Comparison of ENCODE assay signal across 12 cellular contexts in the genomic region with DNA sequence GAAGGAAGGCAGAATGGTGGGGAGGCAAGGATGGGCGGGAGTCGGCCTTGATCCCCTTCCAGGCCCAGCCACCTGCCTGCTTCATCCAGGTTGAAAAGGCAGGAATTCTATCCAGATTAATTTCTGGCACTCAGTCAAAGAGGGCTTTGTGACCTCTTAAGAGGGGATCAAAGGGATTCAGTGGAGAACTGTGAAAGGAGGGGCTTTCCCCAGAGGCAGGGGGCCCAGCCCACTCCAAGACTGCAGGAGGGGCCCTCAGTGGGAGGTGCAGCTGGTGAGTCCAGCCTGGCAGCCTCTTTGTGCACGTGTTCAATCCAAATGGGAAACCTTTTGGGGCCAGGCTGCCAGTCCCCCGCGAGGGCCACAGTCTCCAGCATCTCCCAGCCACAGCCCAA.
DNase-seq lines count a peak whose midpoint lies in the region; ATAC-seq and TF ChIP-seq lines count a peak whose summit lies in the region.
"Had no signal": no experiment of that assay in that cellular context is flagged by ENCODE, and none has a peak within 500 bp of the region (broad histone marks: within the 10 kb centered on the region; RNA-seq: fewer than 3 reads in every experiment).

No MANE protein-coding gene starts in this region.

- TF ChIP-seq CTCF in cardiac muscle cell (IDR thresholded peaks at IDR 0.05; ENCODE audit: low read depth, low read length) (no peak), right atrium auricular region (IDR thresholded peaks at IDR 0.05) (no peak), OCI-LY1 (IDR thresholded peaks at IDR 0.05; ENCODE audit: low read length) (no peak), esophagus squamous epithelium (IDR thresholded peaks at IDR 0.05) (no peak)

- TF ChIP-seq POLR2A in esophagus squamous epithelium (IDR thresholded peaks at IDR 0.05) = no peak

- H3K79me2 ChIP-seq in OCI-LY1 (ENCODE audit: insufficient read depth, low read length) = no peaks in the 10 kb centered on the region

- no peak overlapping the region for H3K9ac ChIP-seq in OCI-LY1 (ENCODE audit: low read length)

- 17 to 92% methylated on average over 1 to 2 of the region's 5 CpGs for WGBS in esophagus squamous epithelium, 2 donors

- H3K27me3 ChIP-seq in cardiac muscle cell = no peaks in the 10 kb centered on the region
- H3K27me3 ChIP-seq in right atrium auricular region = no peaks in the 10 kb centered on the region
- H3K27me3 ChIP-seq in OCI-LY1 (ENCODE audit: insufficient read depth, low read length) = no peaks in the 10 kb centered on the region
- H3K27me3 ChIP-seq in esophagus squamous epithelium = no peaks in the 10 kb centered on the region
- H3K27me3 ChIP-seq: BE2C, breast epithelium, esophagus muscularis mucosa had no signal

- no peak overlapping the region for H2AFZ ChIP-seq in OCI-LY1 (ENCODE audit: low read length)

- peaks cover 46% of the 10 kb centered on the region for H3K4me1 ChIP-seq in cardiac muscle cell (ENCODE audit: low read depth)
- H3K4me1 ChIP-seq in right atrium auricular region = peaks cover 0 to 6% of the 10 kb centered on the region in 2 donors
- no peaks in the 10 kb centered on the region for H3K4me1 ChIP-seq in OCI-LY1 (ENCODE audit: insufficient read depth, low read length, severe bottlenecking)
- peaks cover 29 to 68% (median 44%) of the 10 kb centered on the region in 3 donors for H3K4me1 ChIP-seq in esophagus squamous epithelium

- no peaks in the 10 kb centered on the region for H4K20me1 ChIP-seq in OCI-LY1 (ENCODE audit: insufficient read depth, low read length)

- H3K36me3 ChIP-seq in cardiac muscle cell (no peaks in the 10 kb centered on the region), right atrium auricular region (no peaks in the 10 kb centered on the region), OCI-LY1 (ENCODE audit: insufficient read depth, low read length) (peaks cover 7% of the 10 kb centered on the region; the same call in 1 of the 2 replicates), esophagus squamous epithelium (peaks cover 0 to 17% (median 0%) of the 10 kb centered on the region in 3 donors)
- H3K36me3 ChIP-seq: BE2C, breast epithelium, esophagus muscularis mucosa had no signal

- ATAC-seq in GM18867 (IDR thresholded peaks at IDR 0.05; ENCODE audit: unreplicated experiment) (no peak), sciatic nerve (no peak)

- H3K4me3 ChIP-seq in cardiac muscle cell (no peak overlapping the region), right atrium auricular region (no peak overlapping the region), OCI-LY1 (ENCODE audit: low read depth, low read length, poor library complexity, severe bottlenecking) (no peak overlapping the region), esophagus squamous epithelium (no peak overlapping the region)
- H3K4me3 ChIP-seq: breast epithelium, esophagus muscularis mucosa had no signal

- intact Hi-C loops in esophagus squamous epithelium (cut with DNase I) (no loop called here), sciatic nerve (cut with DNase I) (no loop called here)

- no peaks in the 10 kb centered on the region for H3F3A ChIP-seq in OCI-LY1 (ENCODE audit: insufficient read depth, low read length)

- H3K9me2 ChIP-seq in OCI-LY1 (ENCODE audit: low read depth, low read length) = no peaks in the 10 kb centered on the region

- DNase-seq in cardiac muscle cell (ENCODE audit: low read depth in 1 of 2, low spot score in 1 of 2) = peak in 1 of 2 donors; percentile 47
- no peak for DNase-seq in right atrium auricular region (ENCODE audit: low spot score)
- no peak for DNase-seq in esophagus squamous epithelium (lab: John Stamatoyannopoulos, UW)
- no peak for DNase-seq in CD1c-positive myeloid dendritic cell (ENCODE audit: extremely low spot score)
- DNase-seq in sciatic nerve (ENCODE audit: low spot score) = no peak
- no peak for DNase-seq in DMS153 (lab: John Stamatoyannopoulos, UW)
- DNase-seq: BE2C; stimulated activated naive CD4-positive, alpha-beta T cell had no signal

- H3K9me3 ChIP-seq in cardiac muscle cell (ENCODE audit: low read depth) (no peaks in the 10 kb centered on the region), right atrium auricular region (no peaks in the 10 kb centered on the region), OCI-LY1 (ENCODE audit: low read length) (no peaks in the 10 kb centered on the region), esophagus squamous epithelium (no peaks in the 10 kb centered on the region)
- H3K9me3 ChIP-seq: BE2C, breast epithelium, esophagus muscularis mucosa had no signal

- no peak overlapping the region for H3K4me2 ChIP-seq in OCI-LY1 (ENCODE audit: low read length)

- H3K27ac ChIP-seq in cardiac muscle cell (peak overlapping the region; percentile 39), right atrium auricular region (no peak overlapping the region), OCI-LY1 (ENCODE audit: low read depth, low read length, poor library complexity, severe bottlenecking) (peak overlapping the region; percentile 30), esophagus squamous epithelium (peak overlapping the region in 3 of 4 donors; percentile 42 to 84 (median 59))
- H3K27ac ChIP-seq: esophagus muscularis mucosa had no signal

Comparison
In these comparisons a context has a peak if more than half of its experiments do, and no peak if none do; other contexts are left out.
1. H3K27ac ChIP-seq: peak in cardiac muscle cell (single experiment), OCI-LY1 (single experiment) and esophagus squamous epithelium (3 of 4); none in right atrium auricular region (0 of 2).